ENCODE assay signal across 16 cellular contexts in the genomic region with DNA sequence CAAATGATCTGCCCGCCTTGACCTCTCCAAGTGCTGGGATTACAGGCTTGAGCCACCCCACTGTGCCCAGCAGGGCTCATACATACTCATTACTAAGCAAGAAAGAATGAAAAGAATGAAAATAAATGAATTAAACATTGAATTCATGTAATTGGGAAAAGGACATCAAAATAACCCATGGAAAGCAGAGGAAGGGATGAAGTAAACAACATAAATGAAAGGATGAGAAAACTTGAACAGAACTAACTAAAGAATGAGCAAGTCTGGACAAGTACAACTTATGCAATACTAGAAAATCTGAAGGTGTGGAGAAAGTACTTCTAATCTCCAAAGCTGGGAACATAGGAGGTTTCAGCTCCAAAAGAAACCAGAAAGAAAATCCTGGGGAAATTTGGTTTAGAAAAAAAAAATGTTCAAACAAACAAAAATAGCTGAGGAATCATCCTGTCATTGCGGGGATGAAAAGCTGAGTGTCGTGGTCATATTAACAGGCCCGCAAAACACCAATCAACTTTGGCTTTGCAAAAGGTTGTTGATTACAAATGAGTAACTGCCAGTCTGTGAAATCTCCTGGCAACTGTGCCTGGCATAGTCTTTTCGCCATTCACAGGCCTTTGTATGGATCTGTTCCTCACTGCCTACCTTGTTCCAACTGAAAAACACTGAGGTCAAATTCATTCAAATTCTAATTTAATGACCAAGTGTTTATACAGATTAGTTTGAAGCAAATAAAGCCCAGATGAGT. TPM values are rescaled to one million over a fixed set of nuclear protein-coding genes. Genes with fewer than 3 reads are reported as not detected.
DNase-seq lines count a peak whose midpoint lies in the region; ATAC-seq and TF ChIP-seq lines count a peak whose summit lies in the region.
"Had no signal": no experiment of that assay in that cellular context is flagged by ENCODE, and none has a peak within 500 bp of the region (broad histone marks: within the 10 kb centered on the region; RNA-seq: fewer than 3 reads in every experiment).

No MANE protein-coding gene starts in this region.

- no peaks in the 10 kb centered on the region for H3K27me3 ChIP-seq in left ventricle myocardium inferior (ENCODE audit: low read depth)
- H3K27me3 ChIP-seq: transverse colon had no signal

- CTCF ChIA-PET in WTC11 (lab: Charles Lee): interaction anchor here (0.7 to 3.8 kb wide), 4 partner anchors 16 to 649 kb away, joined by 3 to 19 read pairs (median 6); partner anchors contain the start of gene SPATA6L

- no peak for DNase-seq in left ventricle myocardium inferior
- no peak for DNase-seq in Right ventricle myocardium superior
- peak; percentile 18 for DNase-seq in WTC11 (ENCODE audit: low spot score)
- DNase-seq in iris pigment epithelial cell (ENCODE audit: low read depth): peak; percentile 41
- no peak for DNase-seq in SHP77 treated with DMSO at 0.1 percent for 48 hours (lab: John Stamatoyannopoulos, UW)
- no peak for DNase-seq in SIG-M5 (lab: John Stamatoyannopoulos, UW)
- DNase-seq in activated effector memory CD4-positive, alpha-beta T cell treated with Interleukin-2 at 50 U/mL for 16 hours: no peak
- DNase-seq in UCSD-AML1 (lab: John Stamatoyannopoulos, UW; ENCODE audit: unreplicated experiment): no peak
- DNase-seq: CD8-positive, alpha-beta T cell; cortex of kidney; KG1; NCI-H2081; retina; transverse colon had no signal

- no peak for ATAC-seq in Right ventricle myocardium superior (ENCODE audit: poor library complexity)
- ATAC-seq in WTC11: no peak
- ATAC-seq: CD8-positive, alpha-beta T cell had no signal

- H3K36me3 ChIP-seq in left ventricle myocardium inferior: no peaks in the 10 kb centered on the region
- H3K36me3 ChIP-seq: transverse colon had no signal

- peaks cover 6% of the 10 kb centered on the region; the same call in 1 of the 2 replicates for H3K9me3 Mint-ChIP-seq in WTC11
- H3K9me3 Mint-ChIP-seq: activated T-helper 2 cell treated with anti-CD3 and anti-CD28 coated beads, Interferon-gamma antibody, Interleukin-2, Interleukin-4, amounts not matched to agents 10 μg/mL and 5 μg/mL and 100 μg/mL, durations not matched to agents 14 hours and 24 hours and 36 hours; CD8-positive, alpha-beta T cell had no signal

- H3K9me3 ChIP-seq in left ventricle myocardium inferior (replicated peaks): no peaks in the 10 kb centered on the region
- H3K9me3 ChIP-seq: transverse colon had no signal

- peak overlapping the region; percentile 78 for H3K4me3 Mint-ChIP-seq in WTC11

- TF ChIP-seq CTCF in left ventricle myocardium inferior (IDR thresholded peaks at IDR 0.05; ENCODE audit: borderline replicate concordance) (no peak), WTC11 (IDR thresholded peaks at IDR 0.05) (no peak)

- intact Hi-C loops in left ventricle myocardium inferior (cut with micrococcal nuclease): no loop called here
- intact Hi-C loops in Right ventricle myocardium superior (cut with DNase I): no loop called here

- H3K27me3 Mint-ChIP-seq in WTC11 (ENCODE audit: low read depth): no peaks in the 10 kb centered on the region

- no peaks in the 10 kb centered on the region for H3K36me3 Mint-ChIP-seq in WTC11

- H3K4me1 Mint-ChIP-seq in WTC11: peaks cover 34% of the 10 kb centered on the region

- H3K27ac ChIP-seq in left ventricle myocardium inferior (replicated peaks): peak overlapping the region; percentile 95

- peak overlapping the region; percentile 57 for H3K27ac Mint-ChIP-seq in WTC11
- H3K27ac Mint-ChIP-seq: activated T-helper 2 cell treated with anti-CD3 and anti-CD28 coated beads, Interferon-gamma antibody, Interleukin-2, Interleukin-4, amounts not matched to agents 10 μg/mL and 5 μg/mL and 100 μg/mL, durations not matched to agents 14 hours and 24 hours and 36 hours had no signal

- peaks cover 44% of the 10 kb centered on the region for H3K4me1 ChIP-seq in left ventricle myocardium inferior

- H3K4me3 ChIP-seq in left ventricle myocardium inferior: no peak overlapping the region
- H3K4me3 ChIP-seq: lung, transverse colon had no signal

- POLR2A ChIA-PET in WTC11 (lab: Charles Lee): interaction anchor here (0.6 to 0.7 kb wide), 2 partner anchors 85 to 884 kb away, joined by 3 read pairs; no protein-coding TSS in a partner anchor

TF ChIP-seq in WTC11, 78 proteins besides CTCF, POLR2A, EP300 and RAD21:
- no peak for TF ChIP-seq ELF4 (CRISPR knock-in tag; IDR thresholded peaks at IDR 0.05; ENCODE audit: low read depth)
- no peak for TF ChIP-seq CREM (CRISPR knock-in tag; IDR thresholded peaks at IDR 0.05)
- no peak for TF ChIP-seq SOX15 (CRISPR knock-in tag; IDR thresholded peaks at IDR 0.05)
- no peak for TF ChIP-seq ZNF671 (CRISPR knock-in tag; IDR thresholded peaks at IDR 0.05)
- no peak for TF ChIP-seq TEAD4 (CRISPR knock-in tag; IDR thresholded peaks at IDR 0.05)
- no peak for TF ChIP-seq ZNF317 (CRISPR knock-in tag; IDR thresholded peaks at IDR 0.05; ENCODE audit: borderline replicate concordance, low read depth)
- no peak for TF ChIP-seq GTF2I (CRISPR knock-in tag; conservative IDR thresholded peaks at IDR 0.05)
- no peak for TF ChIP-seq ETV6 (CRISPR knock-in tag; IDR thresholded peaks at IDR 0.05)
- TF ChIP-seq NR1H2 (CRISPR knock-in tag; IDR thresholded peaks at IDR 0.05): no peak
- no peak for TF ChIP-seq TCF7 (CRISPR knock-in tag; IDR thresholded peaks at IDR 0.05; ENCODE audit: low read depth)
- no peak for TF ChIP-seq CBFB (CRISPR knock-in tag; IDR thresholded peaks at IDR 0.05; ENCODE audit: low read depth)
- no peak for TF ChIP-seq NFATC4 (CRISPR knock-in tag; IDR thresholded peaks at IDR 0.05)
- TF ChIP-seq ZNF281 (CRISPR knock-in tag; IDR thresholded peaks at IDR 0.05): no peak
- no peak for TF ChIP-seq NFYB (CRISPR knock-in tag; conservative IDR thresholded peaks at IDR 0.05; ENCODE audit: low read depth)
- no peak for TF ChIP-seq MLX (CRISPR knock-in tag; IDR thresholded peaks at IDR 0.05)
- TF ChIP-seq ATF6 (CRISPR knock-in tag; IDR thresholded peaks at IDR 0.05): no peak
- TF ChIP-seq ATF1 (CRISPR knock-in tag; IDR thresholded peaks at IDR 0.05): no peak
- no peak for TF ChIP-seq ZNF416 (CRISPR knock-in tag; IDR thresholded peaks at IDR 0.05)
- no peak for TF ChIP-seq IRF2 (CRISPR knock-in tag; IDR thresholded peaks at IDR 0.05; ENCODE audit: borderline replicate concordance, low read depth)
TF ChIP-seq in WTC11: peak in this region for 0.

RNA-seq across cellular contexts. Expression of gene AK3, which starts 2.3 kb away (rescaled TPM):
- 197 TPM for total RNA-seq in left ventricle myocardium inferior
- total RNA-seq in Right ventricle myocardium superior: 203 TPM
- total RNA-seq in WTC11 (2021): 28.5 to 30.2 TPM (median 29.1 TPM) in 3 replicates

RNA-seq across cellular contexts. Expression of gene RCL1, which starts 49.4 kb away (rescaled TPM):
- 4.9 TPM for total RNA-seq in left ventricle myocardium inferior
- 4.5 TPM for total RNA-seq in Right ventricle myocardium superior
- 22.4 to 27.2 TPM (median 25.3 TPM) in 3 replicates for total RNA-seq in WTC11 (2021)

Comparison
In these comparisons a context has a peak if more than half of its experiments do, and no peak if none do; other contexts are left out.
1. DNase-seq: peak in WTC11 (single experiment) and iris pigment epithelial cell (single experiment); none in left ventricle myocardium inferior (single experiment), Right ventricle myocardium superior (single experiment), SHP77 treated with DMSO at 0.1 percent for 48 hours (single experiment), SIG-M5 (single experiment), activated effector memory CD4-positive, alpha-beta T cell treated with Interleukin-2 at 50 U/mL for 16 hours (single experiment) and UCSD-AML1 (single experiment).